ENCODE assay signal across 13 cellular contexts in the genomic region with DNA sequence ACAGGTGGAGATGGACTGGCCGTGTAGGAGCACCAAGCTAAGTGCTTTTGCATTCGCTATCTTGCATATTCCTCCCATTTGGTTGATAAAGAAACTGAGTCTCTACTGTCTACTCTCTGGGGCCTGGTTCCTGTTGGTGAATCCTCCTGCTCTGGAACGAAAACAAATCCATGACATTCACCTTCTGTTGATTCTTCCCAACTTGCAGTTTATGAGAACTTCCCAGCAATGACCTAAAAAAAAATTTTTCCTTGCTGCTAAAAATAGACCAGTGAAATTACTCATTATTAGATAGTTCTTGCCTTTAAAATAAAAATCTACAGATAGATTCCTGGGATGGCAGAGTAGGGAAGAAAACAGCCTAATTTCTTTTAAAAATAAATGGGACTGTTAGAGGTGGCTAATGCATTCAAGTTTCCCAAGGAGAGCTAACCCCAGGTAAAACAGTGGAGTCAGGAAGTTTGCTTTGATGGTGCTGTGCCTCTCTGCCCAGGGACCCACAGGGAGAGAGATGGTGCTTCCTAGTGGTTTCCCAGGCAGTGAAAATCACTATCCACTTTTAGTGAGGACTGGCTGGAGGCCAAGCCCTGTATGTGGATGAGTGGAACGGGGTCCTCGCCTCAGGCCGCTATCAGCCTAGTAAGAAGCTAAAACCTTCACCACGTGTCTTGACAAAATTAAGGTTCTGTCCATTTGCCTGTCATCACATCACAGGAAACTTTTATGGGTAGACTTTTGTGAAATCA.
"Had no signal": no experiment of that assay in that cellular context is flagged by ENCODE, and none has a peak within 500 bp of the region (broad histone marks: within the 10 kb centered on the region; RNA-seq: fewer than 3 reads in every experiment).

No MANE protein-coding gene starts in this region.

- H3K9me3 Mint-ChIP-seq: activated naive CD8-positive, alpha-beta T cell treated with anti-CD3 and anti-CD28 coated beads, Interleukin-2, amount 50 U/mL, for 24 hours; activated T-helper 1 cell treated with anti-CD3 and anti-CD28 coated beads, Interleukin-12 subunit alpha, Interleukin-12 subunit beta, Interleukin-2, Interleukin-4 antibody, amounts not matched to agents 30 ng/mL and 10 ng/mL and 1 ng/mL, durations not matched to agents 14 hours and 24 hours and 36 hours; neural progenitor cell; T-cell had no signal

- H3K27ac Mint-ChIP-seq: activated naive CD8-positive, alpha-beta T cell treated with anti-CD3 and anti-CD28 coated beads, Interleukin-2, amount 50 U/mL, for 24 hours; activated T-helper 1 cell treated with anti-CD3 and anti-CD28 coated beads, Interleukin-12 subunit alpha, Interleukin-12 subunit beta, Interleukin-2, Interleukin-4 antibody, amounts not matched to agents 30 ng/mL and 10 ng/mL and 1 ng/mL, durations not matched to agents 14 hours and 24 hours and 36 hours; neural progenitor cell; T-cell had no signal

- DNase-seq: activated CD4-positive, CD25-positive, alpha-beta regulatory T cell treated with anti-CD3 and anti-CD28 coated beads, Interleukin-2, amount 50 U/mL, for 72 hours; activated naive CD4-positive, alpha-beta T cell; activated naive CD8-positive, alpha-beta T cell treated with anti-CD3 and anti-CD28 coated beads, Interleukin-2, amount 50 U/mL, for 24 hours; naive B cell; ovary; stimulated activated CD4-positive, alpha-beta T cell treated with anti-CD3 and anti-CD28 coated beads, Interleukin-12 subunit alpha, Interleukin-12 subunit beta, amount 100 ng/mL, for 4 hours; stimulated activated CD4-positive, alpha-beta T cell treated with anti-CD3 and anti-CD28 coated beads, Interleukin-2, amount 100 ng/mL, for 24 hours; T-cell; T-helper 9 cell; upper lobe of right lung had no signal

- H3K27me3 ChIP-seq: neural progenitor cell, ovary, upper lobe of right lung had no signal

- H3K9me3 ChIP-seq: ovary, thoracic aorta, upper lobe of right lung had no signal

- H3K9ac ChIP-seq: neural progenitor cell had no signal

- H3K4me2 ChIP-seq: neural progenitor cell had no signal

- H3K36me3 ChIP-seq: neural progenitor cell, ovary, thoracic aorta, upper lobe of right lung had no signal

- H3K27me3 Mint-ChIP-seq: activated naive CD8-positive, alpha-beta T cell treated with anti-CD3 and anti-CD28 coated beads, Interleukin-2, amount 50 U/mL, for 24 hours; naive B cell had no signal

- H3K4me3 ChIP-seq: neural progenitor cell, ovary, thoracic aorta, upper lobe of right lung had no signal

- H3K4me1 ChIP-seq: neural progenitor cell, upper lobe of right lung had no signal

- H3K36me3 Mint-ChIP-seq: naive B cell, neural progenitor cell, T-cell had no signal

- ATAC-seq: activated naive CD8-positive, alpha-beta T cell treated with anti-CD3 and anti-CD28 coated beads, Interleukin-2, amount 50 U/mL, for 24 hours; T-cell; upper lobe of right lung had no signal

- H2AFZ ChIP-seq: neural progenitor cell had no signal

- H3K4me3 Mint-ChIP-seq: activated naive CD8-positive, alpha-beta T cell treated with anti-CD3 and anti-CD28 coated beads, Interleukin-2, amount 50 U/mL, for 24 hours; activated T-helper 1 cell treated with anti-CD3 and anti-CD28 coated beads, Interleukin-12 subunit alpha, Interleukin-12 subunit beta, Interleukin-2, Interleukin-4 antibody, amounts not matched to agents 30 ng/mL and 10 ng/mL and 1 ng/mL, durations not matched to agents 14 hours and 24 hours and 36 hours; naive B cell; neural progenitor cell; T-cell had no signal

- H3K4me1 Mint-ChIP-seq: activated naive CD8-positive, alpha-beta T cell treated with anti-CD3 and anti-CD28 coated beads, Interleukin-2, amount 50 U/mL, for 24 hours; naive B cell; neural progenitor cell had no signal

- H3K27ac ChIP-seq: neural progenitor cell, ovary, thoracic aorta, upper lobe of right lung had no signal
